In genomic region chr3:146543461-146544012, GRCh38 we compare ENCODE assay signal across 8 cellular contexts. TPM values are rescaled to one million over a fixed set of nuclear protein-coding genes. Genes with fewer than 3 reads are reported as not detected.
DNase-seq lines count a peak whose midpoint lies in the region; ATAC-seq and FAIRE-seq lines count a peak whose summit lies in the region.

No MANE protein-coding gene starts in this region.

- H3K27me3 Mint-ChIP-seq in IgD-negative memory B cell, result no peaks in the 10 kb centered on the region

- peaks cover 3% of the 10 kb centered on the region for H3K36me3 Mint-ChIP-seq in IgD-negative memory B cell

- peak overlapping the region; percentile 92 to 98 (median 98) for H3K4me3 Mint-ChIP-seq in IgD-negative memory B cell

- peak overlapping the region; percentile 95 for H3K9ac ChIP-seq in adipocyte (ENCODE audit: low read length)

- peaks cover 35 to 54% (median 50%) of the 10 kb centered on the region in 3 donors for H3K4me1 Mint-ChIP-seq in IgD-negative memory B cell

- FAIRE-seq in small intestine (lab: Jason Lieb, UNC), result no peak

- H3K36me3 ChIP-seq in adipocyte (ENCODE audit: control insufficient read depth, insufficient read depth, low read length, severe bottlenecking), result no peaks in the 10 kb centered on the region
- H3K36me3 ChIP-seq in iPS DF 6.9 (ENCODE audit: control insufficient read depth, insufficient read depth, low read length), result peaks cover 4% of the 10 kb centered on the region; the same call in 1 of the 2 replicates
- no peaks in the 10 kb centered on the region for H3K36me3 ChIP-seq in small intestine (ENCODE audit: control insufficient read depth in 2 of 2, insufficient read depth in 2 of 2, low read length in 2 of 2)

- peak overlapping the region; percentile 94 for H3K4me3 ChIP-seq in adipocyte (ENCODE audit: low read length)
- peak overlapping the region; percentile 71; the same call in 1 of the 2 replicates for H3K4me3 ChIP-seq in iPS DF 6.9 (ENCODE audit: low read length)
- H3K4me3 ChIP-seq in small intestine (ENCODE audit: low read depth in 1 of 2, low read length in 2 of 2), result peak overlapping the region; percentile 66 to 86

- no peaks in the 10 kb centered on the region for H3K9me3 Mint-ChIP-seq in IgD-negative memory B cell

- peak; percentile 18 for ATAC-seq in GM21526 (IDR thresholded peaks at IDR 0.05; ENCODE audit: low FRiP score, unreplicated experiment)

- WGBS in iPS DF 6.9 (ENCODE audit: insufficient coverage, insufficient read length), result no CpG with 5 or more reads among the region's 10 CpGs
- 3 to 11% (median 4%) methylated on average over 10 of the region's 10 CpGs for WGBS in small intestine, 3 donors

- DNase-seq in EL, result peak; percentile 29
- DNase-seq in adipocyte (ENCODE audit: low read depth), result peak; percentile 77
- DNase-seq in iPS DF 6.9 (ENCODE audit: low read depth, low spot score), result no peak
- DNase-seq in small intestine, result peak; percentile 42
- DNase-seq in COLO668 (lab: John Stamatoyannopoulos, UW; ENCODE audit: unreplicated experiment), result no peak
- DNase-seq in NCI-H1436 (lab: John Stamatoyannopoulos, UW), result no peak

- H3K4me1 ChIP-seq in adipocyte (ENCODE audit: control insufficient read depth, insufficient read depth, low read length) (peaks cover 39% of the 10 kb centered on the region), iPS DF 6.9 (ENCODE audit: control insufficient read depth, insufficient read depth, low read length) (peaks cover 2% of the 10 kb centered on the region; the same call in 1 of the 2 replicates), small intestine (ENCODE audit: control insufficient read depth in 2 of 2, insufficient read depth in 1 of 2, low read depth in 1 of 2, low read length in 1 of 2) (peaks cover 5 to 13% of the 10 kb centered on the region in 2 donors)

- H3K9me3 ChIP-seq in adipocyte (ENCODE audit: control insufficient read depth, low read length) (no peaks in the 10 kb centered on the region), iPS DF 6.9 (ENCODE audit: control insufficient read depth, insufficient read depth, low read length) (no peaks in the 10 kb centered on the region; the same call in 1 of the 2 replicates), small intestine (ENCODE audit: control insufficient read depth, low read depth) (no peaks in the 10 kb centered on the region)

- peak overlapping the region; percentile 7 to 90 (median 38) for H3K27ac Mint-ChIP-seq in IgD-negative memory B cell

- no peaks in the 10 kb centered on the region for H3K27me3 ChIP-seq in adipocyte (replicated peaks; ENCODE audit: control insufficient read depth, insufficient read depth, low read length)
- no peaks in the 10 kb centered on the region for H3K27me3 ChIP-seq in iPS DF 6.9 (ENCODE audit: control insufficient read depth, insufficient read depth, low read length)
- H3K27me3 ChIP-seq in small intestine (ENCODE audit: control insufficient read depth in 2 of 2, insufficient read depth in 2 of 2, low read length in 2 of 2), result no peaks in the 10 kb centered on the region

- no peak overlapping the region for H3K27ac ChIP-seq in iPS DF 6.9 (ENCODE audit: low read length)
- H3K27ac ChIP-seq in small intestine (ENCODE audit: low read depth in 1 of 2, low read length in 1 of 2), result peak overlapping the region; percentile 87 to 99

RNA-seq across cellular contexts. Expression of gene PLSCR1, which starts 0.9 kb away (rescaled TPM):
- 31.1 TPM for polyA plus RNA-seq in IgD-negative memory B cell
- 10 to 100 TPM; 37.6 to 71.4 (median 40.5) TPM for polyA plus RNA-seq in small intestine

Comparison
In these comparisons a context has a peak if more than half of its experiments do, and no peak if none do; other contexts are left out.
1. DNase-seq: peak in EL (single experiment), adipocyte (single experiment) and small intestine (single experiment); none in iPS DF 6.9 (single experiment), COLO668 (single experiment) and NCI-H1436 (single experiment).
2. Peak in every context shown above with its lines, with median percentiles within 50 percentile points of each other: H3K4me3 ChIP-seq.